In the genomic region with DNA sequence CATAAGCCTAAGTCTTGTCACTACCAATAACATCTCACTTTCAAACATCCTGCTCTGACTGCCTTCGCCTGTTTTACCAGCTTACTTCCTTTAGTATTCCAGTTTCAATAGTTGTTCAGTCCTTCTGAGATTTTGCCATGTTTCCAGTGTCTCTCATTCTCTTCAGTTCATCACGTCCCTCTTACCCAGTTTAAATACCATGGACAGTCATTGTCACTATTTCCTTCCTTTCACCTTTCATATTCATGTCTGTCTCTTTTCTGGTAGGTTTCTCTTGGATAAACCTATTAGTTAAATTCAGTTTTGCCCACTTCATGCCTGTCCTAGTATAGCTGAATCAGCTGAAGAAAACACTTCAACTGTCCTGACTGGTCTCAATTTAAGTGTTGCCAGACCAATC, we compare ENCODE assay signal across 25 cellular contexts. TPM values are rescaled to one million over a fixed set of nuclear protein-coding genes. Genes with fewer than 3 reads are reported as not detected.
DNase-seq lines count a peak whose midpoint lies in the region; ATAC-seq and FAIRE-seq lines count a peak whose summit lies in the region.
"Had no signal": no experiment of that assay in that cellular context is flagged by ENCODE, and none has a peak within 500 bp of the region (broad histone marks: within the 10 kb centered on the region; RNA-seq: fewer than 3 reads in every experiment).

No MANE protein-coding gene starts in this region.

- no peak overlapping the region for H3K4me3 Mint-ChIP-seq in CD4-positive, CD25-positive, alpha-beta regulatory T cell
- H3K4me3 Mint-ChIP-seq in CD4-positive, alpha-beta memory T cell = no peak overlapping the region
- H3K4me3 Mint-ChIP-seq: activated naive CD4-positive, alpha-beta T cell treated with anti-CD3 and anti-CD28 coated beads, Interleukin-2, amount 10 ng/mL, durations not matched to agents 7 days and 5 days; dendritic cell treated with granulocyte-macrophage colony-stimulating factor and Interleukin-4, amounts not matched to agents 40 ng/mL and 50 ng/mL, for 4 days; stimulated activated naive B cell treated with anti-CD40 and anti-IgM and Interleukin-4, amounts not matched to agents 10 μg/mL and 1 μg/mL and 100 μg/mL, for 72 hours; T-helper 1 cell treated with Interleukin-12 subunit alpha and Interleukin-12 subunit beta and Interleukin-4 antibody, amounts not matched to agents 30 μg/mL and 1 μg/mL, for 36 hours had no signal

- CTCF ChIA-PET in CD4-positive, alpha-beta memory T cell (lab: Charles Lee; ENCODE audit: partially characterized antibody) = interaction anchor here (1.2 to 2.0 kb wide), 2 partner anchors 9 to 265 kb away, joined by 3 to 9 read pairs; no protein-coding TSS in a partner anchor

- no peaks in the 10 kb centered on the region for H3K36me3 ChIP-seq in CD4-positive, CD25-positive, alpha-beta regulatory T cell (ENCODE audit: control insufficient read depth, insufficient read depth, low read length)
- H3K36me3 ChIP-seq in skeletal muscle tissue (ENCODE audit: control insufficient read depth in 3 of 3, insufficient read depth in 3 of 3, low read length in 3 of 3) = no peaks in the 10 kb centered on the region
- H3K36me3 ChIP-seq in CD4-positive, alpha-beta memory T cell (ENCODE audit: insufficient read depth, low read length) = no peaks in the 10 kb centered on the region
- H3K36me3 ChIP-seq: SJSA1 had no signal

- peak overlapping the region; percentile 50 for H3K27ac ChIP-seq in CD4-positive, CD25-positive, alpha-beta regulatory T cell (ENCODE audit: insufficient read depth, low read length, poor library complexity, severe bottlenecking)
- H3K27ac ChIP-seq in caudate nucleus (ENCODE audit: low read depth, low read length) (peak overlapping the region; percentile 9), skeletal muscle tissue (ENCODE audit: low read depth, low read length) (peak overlapping the region; percentile 51)
- H3K27ac ChIP-seq in CD4-positive, alpha-beta memory T cell (ENCODE audit: low read depth, low read length) = no peak overlapping the region
- H3K27ac ChIP-seq: psoas muscle, SJSA1 had no signal

- no peaks in the 10 kb centered on the region for H3K36me3 Mint-ChIP-seq in CD4-positive, CD25-positive, alpha-beta regulatory T cell
- H3K36me3 Mint-ChIP-seq in CD4-positive, alpha-beta memory T cell = no peaks in the 10 kb centered on the region
- H3K36me3 Mint-ChIP-seq: stimulated activated naive B cell treated with anti-CD40 and anti-IgM and Interleukin-4, amounts not matched to agents 10 μg/mL and 1 μg/mL and 100 μg/mL, for 72 hours had no signal

- intact Hi-C loops in CD4-positive, alpha-beta memory T cell (cut with micrococcal nuclease) = no loop called here

- no peaks in the 10 kb centered on the region for H3K9me3 Mint-ChIP-seq in CD4-positive, CD25-positive, alpha-beta regulatory T cell
- no peaks in the 10 kb centered on the region for H3K9me3 Mint-ChIP-seq in CD4-positive, alpha-beta memory T cell
- H3K9me3 Mint-ChIP-seq: activated naive CD4-positive, alpha-beta T cell treated with anti-CD3 and anti-CD28 coated beads, Interleukin-2, amount 10 ng/mL, durations not matched to agents 7 days and 5 days; dendritic cell treated with granulocyte-macrophage colony-stimulating factor and Interleukin-4, amounts not matched to agents 40 ng/mL and 50 ng/mL, for 4 days; stimulated activated naive B cell treated with anti-CD40 and anti-IgM and Interleukin-4, amounts not matched to agents 10 μg/mL and 1 μg/mL and 100 μg/mL, for 72 hours; T-helper 1 cell treated with Interleukin-12 subunit alpha and Interleukin-12 subunit beta and Interleukin-4 antibody, amounts not matched to agents 30 μg/mL and 1 μg/mL, for 36 hours had no signal

- no peak overlapping the region for H3K27ac Mint-ChIP-seq in CD4-positive, CD25-positive, alpha-beta regulatory T cell
- no peak overlapping the region for H3K27ac Mint-ChIP-seq in CD4-positive, alpha-beta memory T cell
- H3K27ac Mint-ChIP-seq: activated naive CD4-positive, alpha-beta T cell treated with anti-CD3 and anti-CD28 coated beads, Interleukin-2, amount 10 ng/mL, durations not matched to agents 7 days and 5 days; dendritic cell treated with granulocyte-macrophage colony-stimulating factor and Interleukin-4, amounts not matched to agents 40 ng/mL and 50 ng/mL, for 4 days; stimulated activated naive B cell treated with anti-CD40 and anti-IgM and Interleukin-4, amounts not matched to agents 10 μg/mL and 1 μg/mL and 100 μg/mL, for 72 hours; T-helper 1 cell treated with Interleukin-12 subunit alpha and Interleukin-12 subunit beta and Interleukin-4 antibody, amounts not matched to agents 30 μg/mL and 1 μg/mL, for 36 hours had no signal

- peaks cover 8 to 27% (median 22%) of the 10 kb centered on the region in 4 donors for H3K4me1 Mint-ChIP-seq in CD4-positive, CD25-positive, alpha-beta regulatory T cell
- H3K4me1 Mint-ChIP-seq in CD4-positive, alpha-beta memory T cell = peaks cover 24 to 33% (median 28%) of the 10 kb centered on the region in 4 donors

- no peaks in the 10 kb centered on the region for H3K27me3 Mint-ChIP-seq in CD4-positive, CD25-positive, alpha-beta regulatory T cell
- no peaks in the 10 kb centered on the region for H3K27me3 Mint-ChIP-seq in CD4-positive, alpha-beta memory T cell
- H3K27me3 Mint-ChIP-seq: activated naive CD4-positive, alpha-beta T cell treated with anti-CD3 and anti-CD28 coated beads, Interleukin-2, amount 10 ng/mL, durations not matched to agents 7 days and 5 days; dendritic cell treated with granulocyte-macrophage colony-stimulating factor and Interleukin-4, amounts not matched to agents 40 ng/mL and 50 ng/mL, for 4 days; stimulated activated naive B cell treated with anti-CD40 and anti-IgM and Interleukin-4, amounts not matched to agents 10 μg/mL and 1 μg/mL and 100 μg/mL, for 72 hours had no signal

- peak; percentile 85 for FAIRE-seq in GM19239 (lab: Jason Lieb, UNC)
- FAIRE-seq: endometrium, RCC 7860 had no signal

- peak overlapping the region in 1 of 3 donors; percentile 7 for H3K9ac ChIP-seq in skeletal muscle tissue (ENCODE audit: low read depth in 1 of 3, low read length in 3 of 3)

- H3K4me1 ChIP-seq in CD4-positive, CD25-positive, alpha-beta regulatory T cell (ENCODE audit: control insufficient read depth, insufficient read depth, low read length, poor library complexity, severe bottlenecking) = peaks cover 56% of the 10 kb centered on the region
- peaks cover 11 to 13% (median 13%) of the 10 kb centered on the region in 3 donors for H3K4me1 ChIP-seq in skeletal muscle tissue (ENCODE audit: control insufficient read depth in 3 of 3, insufficient read depth in 3 of 3, low read length in 3 of 3)
- peaks cover 82% of the 10 kb centered on the region for H3K4me1 ChIP-seq in CD4-positive, alpha-beta memory T cell (ENCODE audit: insufficient read depth, low read length)

- POLR2A ChIA-PET in CD4-positive, alpha-beta memory T cell (lab: Charles Lee; ENCODE audit: partially characterized antibody) = interaction anchor here (0.6 to 1.0 kb wide), 2 partner anchors 46 to 1491 kb away, joined by 3 read pairs; no protein-coding TSS in a partner anchor

- H3K27me3 ChIP-seq in CD4-positive, CD25-positive, alpha-beta regulatory T cell (ENCODE audit: control insufficient read depth, insufficient read depth, low read length) = no peaks in the 10 kb centered on the region
- no peaks in the 10 kb centered on the region for H3K27me3 ChIP-seq in skeletal muscle tissue (ENCODE audit: control insufficient read depth in 3 of 3, insufficient read depth in 3 of 3, low read length in 3 of 3)
- H3K27me3 ChIP-seq in CD4-positive, alpha-beta memory T cell (ENCODE audit: insufficient read depth, low read length) = no peaks in the 10 kb centered on the region
- H3K27me3 ChIP-seq: SJSA1, testis had no signal

- DNase-seq in CD4-positive, CD25-positive, alpha-beta regulatory T cell = peak in 1 of 3 donors; percentile 10
- no peak for DNase-seq in GM19239 (ENCODE audit: insufficient read length, low spot score)
- no peak for DNase-seq in caudate nucleus (lab: John Stamatoyannopoulos, UW)
- no peak for DNase-seq in nucleus accumbens (lab: John Stamatoyannopoulos, UW)
- DNase-seq in CD4-positive, alpha-beta memory T cell = no peak
- DNase-seq in NCI-H524 treated with DMSO at 0.1 percent for 48 hours (lab: John Stamatoyannopoulos, UW) = no peak
- DNase-seq: activated CD4-positive, alpha-beta T cell treated with anti-CD3 and anti-CD28 coated beads for 48 hours; activated naive CD4-positive, alpha-beta T cell treated with anti-CD3 and anti-CD28 coated beads, Interleukin-2, amount 10 ng/mL, durations not matched to agents 7 days and 5 days; activated T-cell treated with anti-CD3 and anti-CD28 coated beads, Interleukin-2, amount 50 U/mL, for 48 hours; anterior cingulate cortex; islet precursor cell; mammary epithelial cell; NCI-H1694; NCI-H2171 treated with DMSO at 0.1 percent for 48 hours; NCI-H524; psoas muscle; stimulated activated CD4-positive, alpha-beta T cell treated with anti-CD3 and anti-CD28 coated beads, Interleukin-4, amount 100 ng/mL, for 1 hour; stimulated activated naive B cell treated with anti-CD40 and anti-IgM and Interleukin-4, amounts not matched to agents 10 μg/mL and 1 μg/mL and 100 μg/mL, for 72 hours; testis had no signal

- peak overlapping the region; percentile 46 for H3K4me3 ChIP-seq in CD4-positive, CD25-positive, alpha-beta regulatory T cell (ENCODE audit: low read depth, low read length)
- no peak overlapping the region for H3K4me3 ChIP-seq in skeletal muscle tissue (ENCODE audit: low read length in 3 of 3)
- no peak overlapping the region for H3K4me3 ChIP-seq in CD4-positive, alpha-beta memory T cell (ENCODE audit: low read length in 2 of 2)
- H3K4me3 ChIP-seq: psoas muscle, SJSA1, testis had no signal

- no peaks in the 10 kb centered on the region for H3K9me3 ChIP-seq in CD4-positive, CD25-positive, alpha-beta regulatory T cell (ENCODE audit: control insufficient read depth in 2 of 2, low read length in 2 of 2)
- no peaks in the 10 kb centered on the region for H3K9me3 ChIP-seq in skeletal muscle tissue (ENCODE audit: control insufficient read depth in 3 of 3, low read length in 3 of 3)
- no peaks in the 10 kb centered on the region for H3K9me3 ChIP-seq in CD4-positive, alpha-beta memory T cell (ENCODE audit: control insufficient read depth in 1 of 2, low read length in 2 of 2)
- H3K9me3 ChIP-seq: psoas muscle, SJSA1, testis had no signal

- ATAC-seq in CD4-positive, CD25-positive, alpha-beta regulatory T cell (ENCODE audit: low read depth in 2 of 2) = peak; percentile 23 to 25
- ATAC-seq: psoas muscle; stimulated activated naive B cell treated with anti-CD40 and anti-IgM and Interleukin-4, amounts not matched to agents 10 μg/mL and 1 μg/mL and 100 μg/mL, for 72 hours had no signal

RNA-seq across cellular contexts. Expression of gene ATF6, which starts 5.9 kb away (rescaled TPM):
- total RNA-seq in CD4-positive, CD25-positive, alpha-beta regulatory T cell = 17.8 TPM
- 10 to 100 TPM; 13.5 to 16.5 (median 14.9) TPM for polyA plus RNA-seq in CD4-positive, CD25-positive, alpha-beta regulatory T cell
- 14.6 TPM for total RNA-seq in skeletal muscle tissue
- 10 to 100 TPM; 22.3 to 22.4 TPM for total RNA-seq in CD4-positive, alpha-beta memory T cell
- 10 to 100 TPM; 14.3 to 22.7 TPM for polyA plus RNA-seq in CD4-positive, alpha-beta memory T cell

RNA-seq across cellular contexts. Expression of gene DUSP12, which starts 22.4 kb away (rescaled TPM):
- 15.2 TPM for total RNA-seq in CD4-positive, CD25-positive, alpha-beta regulatory T cell
- 10 to 100 TPM; 53.9 to 69.9 (median 60.9) TPM for polyA plus RNA-seq in CD4-positive, CD25-positive, alpha-beta regulatory T cell
- total RNA-seq in skeletal muscle tissue = 35.5 TPM
- total RNA-seq in CD4-positive, alpha-beta memory T cell = 10 to 100 TPM; 30.4 to 31.6 TPM
- polyA plus RNA-seq in CD4-positive, alpha-beta memory T cell = 10 to 100 TPM; 53.8 to 86.5 TPM

RNA-seq across cellular contexts. Expression of gene FCRLB, which starts 50.6 kb away (rescaled TPM):
- total RNA-seq in CD4-positive, CD25-positive, alpha-beta regulatory T cell = not detected
- polyA plus RNA-seq in CD4-positive, CD25-positive, alpha-beta regulatory T cell = under 1 TPM; 0.25 to 0.63 (median 0.51) TPM
- total RNA-seq in skeletal muscle tissue = 1.0 TPM
- 1 to 10 TPM; 1.2 to 1.5 TPM for total RNA-seq in CD4-positive, alpha-beta memory T cell
- polyA plus RNA-seq in CD4-positive, alpha-beta memory T cell = 1 to 10 TPM; 1.0 to 1.6 TPM
